Comparison of ENCODE assay signal across 15 cellular contexts in the genomic region with DNA sequence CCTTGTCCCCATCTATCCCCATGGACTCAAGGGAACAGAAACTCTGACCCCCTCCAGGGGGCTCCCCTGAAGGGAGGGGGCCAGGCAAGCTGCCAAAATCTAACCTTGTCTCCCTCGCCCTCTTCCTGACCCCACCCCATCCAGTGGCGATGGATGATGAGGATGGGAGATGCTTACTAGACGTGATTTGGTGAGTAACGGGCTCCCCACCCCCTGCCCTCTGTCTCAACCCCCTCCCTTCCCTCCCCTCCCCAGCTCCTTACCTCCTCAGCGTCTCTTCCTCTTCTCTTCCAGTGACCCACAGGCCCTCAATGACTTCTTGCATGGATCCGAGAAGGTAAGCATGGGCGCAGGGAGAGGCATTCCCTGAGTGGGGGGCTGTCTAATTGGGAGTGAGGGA. TPM values are rescaled to one million over a fixed set of nuclear protein-coding genes. Genes with fewer than 3 reads are reported as not detected.
DNase-seq lines count a peak whose midpoint lies in the region; ATAC-seq and TF ChIP-seq lines count a peak whose summit lies in the region.
"Had no signal": no experiment of that assay in that cellular context is flagged by ENCODE, and none has a peak within 500 bp of the region (broad histone marks: within the 10 kb centered on the region; RNA-seq: fewer than 3 reads in every experiment).

No MANE protein-coding gene starts in this region.

- peaks cover 15% of the 10 kb centered on the region for H3K36me3 Mint-ChIP-seq in activated CD8-positive, alpha-beta T cell treated with anti-CD3 and anti-CD28 coated beads, Interleukin-2, amount 10 ng/mL, durations not matched to agents 7 days and 5 days (ENCODE audit: low read depth)
- H3K36me3 Mint-ChIP-seq in activated CD8-positive, alpha-beta T cell treated with anti-CD3 and anti-CD28 coated beads for 36 hours (ENCODE audit: low read depth) = no peaks in the 10 kb centered on the region
- H3K36me3 Mint-ChIP-seq in T-helper 17 cell (ENCODE audit: low read depth) (peaks cover 13% of the 10 kb centered on the region), mesothelial cell of epicardium (peaks cover 39% of the 10 kb centered on the region)
- peaks cover 18% of the 10 kb centered on the region for H3K36me3 Mint-ChIP-seq in stimulated activated effector memory CD8-positive, alpha-beta T cell treated with anti-CD3 and anti-CD28 coated beads, Interleukin-12 subunit alpha, Interleukin-12 subunit beta, amount 100 ng/mL, for 72 hours

- peak overlapping the region; percentile 22 for H3K27ac Mint-ChIP-seq in activated CD8-positive, alpha-beta T cell treated with anti-CD3 and anti-CD28 coated beads, Interleukin-2, amount 10 ng/mL, durations not matched to agents 7 days and 5 days
- H3K27ac Mint-ChIP-seq in activated CD8-positive, alpha-beta T cell treated with anti-CD3 and anti-CD28 coated beads for 36 hours = no peak overlapping the region
- peak overlapping the region; percentile 72 for H3K27ac Mint-ChIP-seq in T-helper 17 cell
- peak overlapping the region; percentile 16 for H3K27ac Mint-ChIP-seq in mesothelial cell of epicardium
- H3K27ac Mint-ChIP-seq in stimulated activated effector memory CD8-positive, alpha-beta T cell treated with anti-CD3 and anti-CD28 coated beads, Interleukin-12 subunit alpha, Interleukin-12 subunit beta, amount 100 ng/mL, for 72 hours = peak overlapping the region; percentile 75
- H3K27ac Mint-ChIP-seq: CD4-positive, alpha-beta T cell had no signal

- no peaks in the 10 kb centered on the region for H3K4me1 Mint-ChIP-seq in activated CD8-positive, alpha-beta T cell treated with anti-CD3 and anti-CD28 coated beads, Interleukin-2, amount 10 ng/mL, durations not matched to agents 7 days and 5 days (ENCODE audit: low read depth)
- H3K4me1 Mint-ChIP-seq in activated CD8-positive, alpha-beta T cell treated with anti-CD3 and anti-CD28 coated beads for 36 hours (ENCODE audit: low read depth) = no peaks in the 10 kb centered on the region
- peaks cover 13% of the 10 kb centered on the region for H3K4me1 Mint-ChIP-seq in T-helper 17 cell
- no peaks in the 10 kb centered on the region for H3K4me1 Mint-ChIP-seq in mesothelial cell of epicardium
- H3K4me1 Mint-ChIP-seq in stimulated activated effector memory CD8-positive, alpha-beta T cell treated with anti-CD3 and anti-CD28 coated beads, Interleukin-12 subunit alpha, Interleukin-12 subunit beta, amount 100 ng/mL, for 72 hours = peaks cover 15% of the 10 kb centered on the region

- H3K9me3 ChIP-seq in T-helper 17 cell (ENCODE audit: control insufficient read depth, low read length, poor library complexity, severe bottlenecking) = no peaks in the 10 kb centered on the region
- H3K9me3 ChIP-seq: A549, HAP-1 had no signal

- no peak for DNase-seq in activated CD8-positive, alpha-beta T cell treated with anti-CD3 and anti-CD28 coated beads, Interleukin-2, amount 10 ng/mL, durations not matched to agents 7 days and 5 days
- no peak for DNase-seq in activated CD8-positive, alpha-beta T cell treated with anti-CD3 and anti-CD28 coated beads for 36 hours
- DNase-seq in T-helper 17 cell (no peak), mesothelial cell of epicardium (ENCODE audit: low spot score in 2 of 2, unreplicated experiment in 2 of 2) (no peak), cerebellar cortex (ENCODE audit: low spot score) (no peak), T-helper 1 cell (no peak), NCI-H345 treated with DMSO at 0.1 percent for 48 hours (lab: John Stamatoyannopoulos, UW; ENCODE audit: unreplicated experiment) (no peak)
- DNase-seq in stimulated activated effector memory CD8-positive, alpha-beta T cell treated with anti-CD3 and anti-CD28 coated beads, Interleukin-12 subunit alpha, Interleukin-12 subunit beta, amount 100 ng/mL, for 72 hours (ENCODE audit: low spot score in 2 of 2) = no peak
- DNase-seq: AML-193; CD4-positive, alpha-beta T cell; DMS153; DMS79; GDM1 had no signal

- H3K4me3 Mint-ChIP-seq in activated CD8-positive, alpha-beta T cell treated with anti-CD3 and anti-CD28 coated beads, Interleukin-2, amount 10 ng/mL, durations not matched to agents 7 days and 5 days = no peak overlapping the region
- no peak overlapping the region for H3K4me3 Mint-ChIP-seq in activated CD8-positive, alpha-beta T cell treated with anti-CD3 and anti-CD28 coated beads for 36 hours
- H3K4me3 Mint-ChIP-seq in T-helper 17 cell (no peak overlapping the region), mesothelial cell of epicardium (no peak overlapping the region)
- no peak overlapping the region for H3K4me3 Mint-ChIP-seq in stimulated activated effector memory CD8-positive, alpha-beta T cell treated with anti-CD3 and anti-CD28 coated beads, Interleukin-12 subunit alpha, Interleukin-12 subunit beta, amount 100 ng/mL, for 72 hours
- H3K4me3 Mint-ChIP-seq: CD4-positive, alpha-beta T cell had no signal

- POLR2A ChIA-PET in activated CD8-positive, alpha-beta T cell treated with anti-CD3 and anti-CD28 coated beads, Interleukin-2, amount 10 ng/mL, durations not matched to agents 7 days and 5 days (lab: Charles Lee) = no interaction called here
- POLR2A ChIA-PET in activated CD8-positive, alpha-beta T cell treated with anti-CD3 and anti-CD28 coated beads for 36 hours (lab: Charles Lee) = no interaction called here

- H3K9me3 Mint-ChIP-seq in activated CD8-positive, alpha-beta T cell treated with anti-CD3 and anti-CD28 coated beads, Interleukin-2, amount 10 ng/mL, durations not matched to agents 7 days and 5 days (ENCODE audit: insufficient read depth) = no peaks in the 10 kb centered on the region
- H3K9me3 Mint-ChIP-seq in activated CD8-positive, alpha-beta T cell treated with anti-CD3 and anti-CD28 coated beads for 36 hours = no peaks in the 10 kb centered on the region
- H3K9me3 Mint-ChIP-seq in mesothelial cell of epicardium = peaks cover 3% of the 10 kb centered on the region
- no peaks in the 10 kb centered on the region for H3K9me3 Mint-ChIP-seq in stimulated activated effector memory CD8-positive, alpha-beta T cell treated with anti-CD3 and anti-CD28 coated beads, Interleukin-12 subunit alpha, Interleukin-12 subunit beta, amount 100 ng/mL, for 72 hours
- H3K9me3 Mint-ChIP-seq: CD4-positive, alpha-beta T cell had no signal

- no peak for TF ChIP-seq CTCF in activated CD8-positive, alpha-beta T cell treated with anti-CD3 and anti-CD28 coated beads for 36 hours (IDR thresholded peaks at IDR 0.05)
- TF ChIP-seq CTCF in mesothelial cell of epicardium (IDR thresholded peaks at IDR 0.05; ENCODE audit: unreplicated experiment) = no peak

- H3K27me3 Mint-ChIP-seq in activated CD8-positive, alpha-beta T cell treated with anti-CD3 and anti-CD28 coated beads, Interleukin-2, amount 10 ng/mL, durations not matched to agents 7 days and 5 days (ENCODE audit: low read depth) = no peaks in the 10 kb centered on the region
- H3K27me3 Mint-ChIP-seq in activated CD8-positive, alpha-beta T cell treated with anti-CD3 and anti-CD28 coated beads for 36 hours = no peaks in the 10 kb centered on the region
- no peaks in the 10 kb centered on the region for H3K27me3 Mint-ChIP-seq in T-helper 17 cell
- H3K27me3 Mint-ChIP-seq in mesothelial cell of epicardium (ENCODE audit: low read depth) = no peaks in the 10 kb centered on the region
- H3K27me3 Mint-ChIP-seq: CD4-positive, alpha-beta T cell had no signal

- no peak for ATAC-seq in activated CD8-positive, alpha-beta T cell treated with anti-CD3 and anti-CD28 coated beads, Interleukin-2, amount 10 ng/mL, durations not matched to agents 7 days and 5 days
- no peak for ATAC-seq in activated CD8-positive, alpha-beta T cell treated with anti-CD3 and anti-CD28 coated beads for 36 hours
- ATAC-seq in T-helper 17 cell = no peak
- no peak for ATAC-seq in stimulated activated effector memory CD8-positive, alpha-beta T cell treated with anti-CD3 and anti-CD28 coated beads, Interleukin-12 subunit alpha, Interleukin-12 subunit beta, amount 100 ng/mL, for 72 hours
- ATAC-seq: A549 had no signal

- CTCF ChIA-PET in activated CD8-positive, alpha-beta T cell treated with anti-CD3 and anti-CD28 coated beads, Interleukin-2, amount 10 ng/mL, durations not matched to agents 7 days and 5 days (lab: Charles Lee) = no interaction called here
- CTCF ChIA-PET in activated CD8-positive, alpha-beta T cell treated with anti-CD3 and anti-CD28 coated beads for 36 hours (lab: Charles Lee) = no interaction called here

- intact Hi-C loops in activated CD8-positive, alpha-beta T cell treated with anti-CD3 and anti-CD28 coated beads for 36 hours (cut with micrococcal nuclease) = no loop called here

RNA-seq across cellular contexts. Expression of gene EHD2, which starts 39.8 kb away (rescaled TPM):
- total RNA-seq in activated CD8-positive, alpha-beta T cell treated with anti-CD3 and anti-CD28 coated beads, Interleukin-2, amount 10 ng/mL, durations not matched to agents 7 days and 5 days = under 1 TPM in 1 of 2 experiments, not detected in 1; 0.34 TPM
- 1 to 10 TPM; 1.1 to 1.4 TPM for total RNA-seq in activated CD8-positive, alpha-beta T cell treated with anti-CD3 and anti-CD28 coated beads for 36 hours
- total RNA-seq in T-helper 17 cell (under 1 TPM in 1 of 2 donors, not detected in 1; 0.70 TPM), mesothelial cell of epicardium (38.7 to 39.2 TPM (median 38.8 TPM) in 3 replicates)

Comparison
In these comparisons a context has a peak if more than half of its experiments do, and no peak if none do; other contexts are left out.
1. RNA of gene EHD2, which starts 39.8 kb away (total RNA-seq): 38.7 to 39.2 TPM in mesothelial cell of epicardium; 1.1 to 1.4 TPM in activated CD8-positive, alpha-beta T cell treated with anti-CD3 and anti-CD28 coated beads for 36 hours, 0.70 TPM in T-helper 17 cell and 0.34 TPM in activated CD8-positive, alpha-beta T cell treated with anti-CD3 and anti-CD28 coated beads, Interleukin-2, amount 10 ng/mL, durations not matched to agents 7 days and 5 days; every median in the first group is over 10 times any median in the second.